ENCODE assay signal across 27 cellular contexts in genomic region chr14:88821888-88822287, GRCh38. TPM values are rescaled to one million over a fixed set of nuclear protein-coding genes. Genes with fewer than 3 reads are reported as not detected.
"Had no signal": no experiment of that assay in that cellular context is flagged by ENCODE, and none has a peak within 500 bp of the region (broad histone marks: within the 10 kb centered on the region; RNA-seq: fewer than 3 reads in every experiment).

No MANE protein-coding gene starts in this region.

- DNase-seq: dorsolateral prefrontal cortex; effector CD4-positive, alpha-beta T cell; endodermal cell; foreskin fibroblast; heart left ventricle; kidney; left lung; mesenchymal stem cell; mucosa of descending colon; naive B cell; pancreas; stimulated activated CD4-positive, alpha-beta T cell treated with anti-CD3 and anti-CD28 coated beads, Interleukin-12 subunit alpha, Interleukin-12 subunit beta, amount 100 ng/mL, for 4 hours; stimulated activated CD4-positive, alpha-beta T cell treated with anti-CD3 and anti-CD28 coated beads, Interleukin-1b, Interleukin-23, amount 100 ng/mL, for 48 hours; stimulated activated CD4-positive, alpha-beta T cell treated with anti-CD3 and anti-CD28 coated beads, Interleukin-4, amount 100 ng/mL, for 1 hour; stimulated activated CD8-positive, alpha-beta memory T cell treated with anti-CD3 and anti-CD28 coated beads, Interleukin-4, amount 100 ng/mL, for 48 hours; stimulated activated naive CD4-positive, alpha-beta T cell; stimulated activated naive CD8-positive, alpha-beta T cell treated with anti-CD3 and anti-CD28 coated beads, Interleukin-15, amount 100 ng/mL, for 72 hours; tibial artery had no signal

- H3K4me2 ChIP-seq: hepatocyte, smooth muscle cell had no signal

- H2AFZ ChIP-seq: hepatocyte had no signal

- H3K27me3 ChIP-seq: dorsolateral prefrontal cortex, gastroesophageal sphincter, hepatocyte, left lung, neutrophil, pancreas, suprapubic skin, tibial artery had no signal

- ATAC-seq: esophagus mucosa; gastroesophageal sphincter; heart left ventricle; left lung; mucosa of descending colon; natural killer cell treated with Interleukin-12 subunit alpha and Interleukin-12 subunit beta and Interleukin-15 and Interleukin-18, amount 100 ng/mL, for 72 hours; pancreas; sciatic nerve; stimulated activated naive CD8-positive, alpha-beta T cell treated with anti-CD3 and anti-CD28 coated beads, Interleukin-15, amount 100 ng/mL, for 72 hours had no signal

- H3K36me3 ChIP-seq: gastroesophageal sphincter, heart left ventricle, left lung, neutrophil, pancreas, suprapubic skin, tibial artery had no signal

- H3K27ac ChIP-seq: dorsolateral prefrontal cortex, epithelial cell of prostate, gastroesophageal sphincter, heart left ventricle, hepatocyte, left lung, neutrophil, pancreas, suprapubic skin, tibial artery had no signal

- H3K9me3 ChIP-seq: gastroesophageal sphincter, heart left ventricle, left lung, mucosa of descending colon, neutrophil, pancreas, suprapubic skin, tibial artery had no signal

- H3K4me3 ChIP-seq: dorsolateral prefrontal cortex, gastroesophageal sphincter, heart left ventricle, hepatocyte, left lung, mucosa of descending colon, pancreas, smooth muscle cell, suprapubic skin, tibial artery had no signal

RNA-seq across cellular contexts. Expression of gene EML5, which starts 29.1 kb away (rescaled TPM):
- polyA plus RNA-seq: hepatocyte, smooth muscle cell had no signal
